1 cellular context compared by ENCODE assay signal in genomic region chr3:9912294-9912935, GRCh38.
A peak's percentile ranks its signal among the peaks of the same experiment; 100 is the strongest.
TF ChIP-seq lines count a peak whose summit lies in the region.

No MANE protein-coding gene starts in this region.

TF ChIP-seq in IMR-90, 13 proteins besides CTCF, POLR2A, EP300 and RAD21 (continued from another document):
- TF ChIP-seq FOS (IDR thresholded peaks at IDR 0.05; ENCODE audit: low read depth, low read length): 0 out of 2 replicates have a peak, but pooled peaks have one; percentile 50
- TF ChIP-seq CHD1 (IDR thresholded peaks at IDR 0.05; ENCODE audit: low read depth, low read length): no peak
- no peak for TF ChIP-seq RFX5 (IDR thresholded peaks at IDR 0.05; ENCODE audit: low read depth, low read length)
- peak; percentile 86 for TF ChIP-seq NFE2L2 (IDR thresholded peaks at IDR 0.05; ENCODE audit: low read depth, low read length)
- no peak for TF ChIP-seq SMC3 (IDR thresholded peaks at IDR 0.05; ENCODE audit: low read depth, low read length)
- TF ChIP-seq, protein P1, sequence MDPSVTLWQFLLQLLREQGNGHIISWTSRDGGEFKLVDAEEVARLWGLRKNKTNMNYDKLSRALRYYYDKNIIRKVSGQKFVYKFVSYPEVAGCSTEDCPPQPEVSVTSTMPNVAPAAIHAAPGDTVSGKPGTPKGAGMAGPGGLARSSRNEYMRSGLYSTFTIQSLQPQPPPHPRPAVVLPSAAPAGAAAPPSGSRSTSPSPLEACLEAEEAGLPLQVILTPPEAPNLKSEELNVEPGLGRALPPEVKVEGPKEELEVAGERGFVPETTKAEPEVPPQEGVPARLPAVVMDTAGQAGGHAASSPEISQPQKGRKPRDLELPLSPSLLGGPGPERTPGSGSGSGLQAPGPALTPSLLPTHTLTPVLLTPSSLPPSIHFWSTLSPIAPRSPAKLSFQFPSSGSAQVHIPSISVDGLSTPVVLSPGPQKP (IDR thresholded peaks at IDR 0.05; ENCODE audit: borderline replicate concordance, low read depth, low read length): no peak
